ENCODE assay signal across 11 cellular contexts in the genomic region with DNA sequence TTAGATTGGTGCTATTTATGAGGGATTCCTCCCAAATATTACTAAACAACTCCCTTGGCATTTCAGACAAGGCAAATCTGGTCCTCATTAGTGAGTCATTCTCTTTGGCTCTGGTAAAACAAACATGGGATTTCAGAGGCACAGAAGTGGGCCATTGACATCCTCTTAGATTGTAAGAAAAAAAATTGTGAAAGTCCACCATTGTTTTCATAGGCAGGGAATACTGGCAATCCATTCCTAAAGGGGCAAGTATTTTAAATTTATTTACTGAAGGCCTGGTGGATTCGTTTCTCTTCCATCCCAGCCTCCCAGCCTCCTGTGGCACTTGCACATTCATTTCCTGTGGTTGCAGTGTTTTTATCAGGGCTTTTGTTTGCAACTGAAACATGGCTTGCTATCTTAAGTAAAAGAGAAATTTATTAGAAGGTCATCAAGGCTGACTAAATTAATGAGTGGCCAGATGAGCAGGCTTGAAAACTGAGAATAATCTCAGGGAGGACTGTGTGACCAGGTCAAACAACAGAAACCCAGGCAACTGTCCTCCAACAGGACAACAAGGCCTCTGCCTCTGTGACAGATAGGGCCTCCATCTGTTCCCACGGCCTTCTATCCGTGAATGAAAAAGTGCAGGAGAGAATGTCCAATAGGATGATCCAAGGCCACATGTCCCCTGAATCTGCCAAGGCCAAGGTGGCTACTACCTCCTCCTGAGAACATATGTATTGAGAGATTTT. TPM values are rescaled to one million over a fixed set of nuclear protein-coding genes. Genes with fewer than 3 reads are reported as not detected.
A peak's percentile ranks its signal among the peaks of the same experiment; 100 is the strongest.
DNase-seq lines count a peak whose midpoint lies in the region; ATAC-seq and TF ChIP-seq lines count a peak whose summit lies in the region.
"Had no signal": no experiment of that assay in that cellular context is flagged by ENCODE, and none has a peak within 500 bp of the region (broad histone marks: within the 10 kb centered on the region; RNA-seq: fewer than 3 reads in every experiment).

No MANE protein-coding gene starts in this region.

- no peaks in the 10 kb centered on the region for H3K36me3 ChIP-seq in heart right ventricle
- H3K36me3 ChIP-seq: thoracic aorta had no signal

- H3K27me3 ChIP-seq in heart right ventricle, result peaks cover 0 to 14% (median 0%) of the 10 kb centered on the region in 7 donors

- peaks cover 47% of the 10 kb centered on the region for H3K4me1 Mint-ChIP-seq in HFFc6 (ENCODE audit: low read depth)

- H3K27me3 Mint-ChIP-seq in HFFc6 (ENCODE audit: insufficient read depth), result peaks cover 4% of the 10 kb centered on the region; the same call in 1 of the 2 replicates

- peaks cover 8% of the 10 kb centered on the region for H3K9me3 Mint-ChIP-seq in HFFc6
- H3K9me3 Mint-ChIP-seq: activated T-helper 1 cell treated with anti-CD3 and anti-CD28 coated beads, Interleukin-12 subunit alpha, Interleukin-12 subunit beta, Interleukin-2, Interleukin-4 antibody, amounts not matched to agents 30 ng/mL and 10 ng/mL and 1 ng/mL, durations not matched to agents 14 hours and 24 hours and 36 hours; T-helper 2 cell treated with Interferon-gamma antibody and Interleukin-4, amounts not matched to agents 5 μg/mL and 100 μg/mL, for 36 hours had no signal

- WGBS in heart right ventricle, 2 donors, result 56 to 59% methylated on average over 3 of the region's 3 CpGs

- H3K4me1 ChIP-seq in heart right ventricle, result peaks cover 0 to 24% (median 0%) of the 10 kb centered on the region in 9 donors

- peak overlapping the region; percentile 89 for H3K27ac Mint-ChIP-seq in HFFc6
- H3K27ac Mint-ChIP-seq: activated T-helper 1 cell treated with anti-CD3 and anti-CD28 coated beads, Interleukin-12 subunit alpha, Interleukin-12 subunit beta, Interleukin-2, Interleukin-4 antibody, amounts not matched to agents 30 ng/mL and 10 ng/mL and 1 ng/mL, durations not matched to agents 14 hours and 24 hours and 36 hours; T-helper 2 cell treated with Interferon-gamma antibody and Interleukin-4, amounts not matched to agents 5 μg/mL and 100 μg/mL, for 36 hours had no signal

- peak overlapping the region; percentile 44 for H3K4me3 Mint-ChIP-seq in HFFc6
- H3K4me3 Mint-ChIP-seq: activated T-helper 1 cell treated with anti-CD3 and anti-CD28 coated beads, Interleukin-12 subunit alpha, Interleukin-12 subunit beta, Interleukin-2, Interleukin-4 antibody, amounts not matched to agents 30 ng/mL and 10 ng/mL and 1 ng/mL, durations not matched to agents 14 hours and 24 hours and 36 hours; T-helper 2 cell treated with Interferon-gamma antibody and Interleukin-4, amounts not matched to agents 5 μg/mL and 100 μg/mL, for 36 hours had no signal

- TF ChIP-seq CTCF in HFFc6 (IDR thresholded peaks at IDR 0.05), result no peak
- no peak for TF ChIP-seq CTCF in heart right ventricle (IDR thresholded peaks at IDR 0.05)

- intact Hi-C loops in heart right ventricle (cut with DNase I) (no loop called here), posterior cingulate gyrus (cut with DNase I) (no loop called here)

- DNase-seq in HFFc6, result peak; percentile 94
- peak; percentile 73 for DNase-seq in amniotic epithelial cell (ENCODE audit: low read depth)
- DNase-seq in heart right ventricle, result no peak
- peak; percentile 36 for DNase-seq in superior temporal gyrus (ENCODE audit: extremely low spot score)
- no peak for DNase-seq in NCI-H1930 (lab: John Stamatoyannopoulos, UW)
- no peak for DNase-seq in stimulated activated naive CD8-positive, alpha-beta T cell treated with anti-CD3 and anti-CD28 coated beads, Interleukin-15, Interleukin-2, amounts not matched to agents 100 U/mL and 50 U/mL, for 24 hours
- no peak for DNase-seq in posterior cingulate gyrus

- H3K36me3 Mint-ChIP-seq in HFFc6 (ENCODE audit: low read depth), result peaks cover 13% of the 10 kb centered on the region

- no peak overlapping the region for H3K4me3 ChIP-seq in heart right ventricle
- H3K4me3 ChIP-seq: thoracic aorta had no signal

- H3K9me3 ChIP-seq in heart right ventricle, result peaks cover 0 to 11% (median 0%) of the 10 kb centered on the region in 11 donors
- H3K9me3 ChIP-seq: thoracic aorta had no signal

- peak overlapping the region in 7 of 10 donors; percentile 5 to 62 (median 20) for H3K27ac ChIP-seq in heart right ventricle
- H3K27ac ChIP-seq: thoracic aorta had no signal

- ATAC-seq in heart right ventricle (peak in 7 of 8 donors; percentile 59 to 88 (median 76)), GM19035 (IDR thresholded peaks at IDR 0.05; ENCODE audit: unreplicated experiment) (no peak)
- ATAC-seq in stimulated activated naive CD8-positive, alpha-beta T cell treated with anti-CD3 and anti-CD28 coated beads, Interleukin-15, Interleukin-2, amounts not matched to agents 100 U/mL and 50 U/mL, for 24 hours, result no peak

RNA-seq across cellular contexts. Expression of gene TNFAIP6, which starts 23.1 kb away (rescaled TPM):
- total RNA-seq in HFFc6 (2021; fragmentation: NEBNext Ultra II Directional; extraction: Animal tissue kit (Norgen Biotek cat#: 25700)), result 1 to 10 TPM in 5 of 6 experiments, under 1 TPM in 1; 0.92 to 2.4 (median 2.3) TPM
- total RNA-seq in heart right ventricle, result 1 to 10 TPM in 9 of 10 donors, under 1 TPM in 1; 0.98 to 6.6 (median 2.0) TPM
- 1 to 10 TPM; 2.6 to 5.1 TPM for polyA plus RNA-seq in heart right ventricle
- total RNA-seq: activated T-helper 1 cell treated with anti-CD3 and anti-CD28 coated beads, Interleukin-12 subunit alpha, Interleukin-12 subunit beta, Interleukin-2, Interleukin-4 antibody, amounts not matched to agents 30 ng/mL and 10 ng/mL and 1 ng/mL, durations not matched to agents 14 hours and 24 hours and 36 hours had no signal

RNA-seq across cellular contexts. Expression of gene NMI, which starts 44.8 kb away (rescaled TPM):
- total RNA-seq in HFFc6 (2021; fragmentation: NEBNext Ultra II Directional; extraction: Animal tissue kit (Norgen Biotek cat#: 25700)), result 1 to 10 TPM; 4.2 to 7.3 (median 6.4) TPM
- 10 to 100 TPM in 1 of 10 donors, 1 to 10 TPM in 9; 2.3 to 12.8 (median 3.6) TPM for total RNA-seq in heart right ventricle
- polyA plus RNA-seq in heart right ventricle, result 1 to 10 TPM; 3.7 to 4.8 TPM

Comparison
In these comparisons a context has a peak if more than half of its experiments do, and no peak if none do; other contexts are left out.
1. DNase-seq: peak in HFFc6 (single experiment), amniotic epithelial cell (single experiment) and superior temporal gyrus (single experiment); none in heart right ventricle (0 of 2), NCI-H1930 (0 of 2), stimulated activated naive CD8-positive, alpha-beta T cell treated with anti-CD3 and anti-CD28 coated beads, Interleukin-15, Interleukin-2, amounts not matched to agents 100 U/mL and 50 U/mL, for 24 hours (single experiment) and posterior cingulate gyrus (0 of 10).
2. ATAC-seq: peak in heart right ventricle (7 of 8); none in stimulated activated naive CD8-positive, alpha-beta T cell treated with anti-CD3 and anti-CD28 coated beads, Interleukin-15, Interleukin-2, amounts not matched to agents 100 U/mL and 50 U/mL, for 24 hours (single experiment) and GM19035 (single experiment).